In genomic region chr2:95242084-95242483, GRCh38 we compare ENCODE assay signal across 4 cellular contexts. TPM values are rescaled to one million over a fixed set of nuclear protein-coding genes. Genes with fewer than 3 reads are reported as not detected.
"Had no signal": no experiment of that assay in that cellular context is flagged by ENCODE, and none has a peak within 500 bp of the region (broad histone marks: within the 10 kb centered on the region; RNA-seq: fewer than 3 reads in every experiment).

No MANE protein-coding gene starts in this region.

RNA-seq across cellular contexts. Expression of gene PROM2, which starts 32.2 kb away (rescaled TPM):
- total RNA-seq: SK-MEL-5 had no signal

RNA-seq across cellular contexts. Expression of gene ZNF892, which starts 34.8 kb away (rescaled TPM):
- total RNA-seq: PC-3 had no signal

RNA-seq across cellular contexts. Expression of gene KCNIP3, which starts 55.1 kb away (rescaled TPM):
- total RNA-seq: OCI-LY7, SJCRH30 had no signal
